ENCODE assay signal across 8 cellular contexts in genomic region chr4:40628888-40629287, GRCh38. TPM values are rescaled to one million over a fixed set of nuclear protein-coding genes. Genes with fewer than 3 reads are reported as not detected.
DNase-seq lines count a peak whose midpoint lies in the region; ATAC-seq, FAIRE-seq and TF ChIP-seq lines count a peak whose summit lies in the region.

No MANE protein-coding gene starts in this region.

- H3K36me3 Mint-ChIP-seq in T-helper 2 cell treated with Interferon-gamma antibody and Interleukin-4, amounts not matched to agents 5 μg/mL and 100 μg/mL, for 36 hours (ENCODE audit: low read depth) = peaks cover 1% of the 10 kb centered on the region

- H3K27ac ChIP-seq in foreskin keratinocyte = peak overlapping the region; percentile 60

- peaks cover 43% of the 10 kb centered on the region for H3K4me1 Mint-ChIP-seq in T-helper 2 cell treated with Interferon-gamma antibody and Interleukin-4, amounts not matched to agents 5 μg/mL and 100 μg/mL, for 36 hours (ENCODE audit: low read depth)

- no peaks in the 10 kb centered on the region for H3K27me3 ChIP-seq in foreskin keratinocyte

- DNase-seq in GM19239 (ENCODE audit: insufficient read length, low spot score) (no peak), foreskin keratinocyte (peak in 1 of 2 donors; percentile 47), skeletal muscle cell (ENCODE audit: low read depth) (no peak), AG20443 (ENCODE audit: low spot score) (no peak), COLO668 (lab: John Stamatoyannopoulos, UW; ENCODE audit: unreplicated experiment) (no peak), DMS153 treated with DMSO at 0.1 percent for 48 hours (lab: John Stamatoyannopoulos, UW; ENCODE audit: unreplicated experiment) (no peak), GM19240 (ENCODE audit: insufficient read length, low spot score) (no peak)
- DNase-seq in T-helper 2 cell treated with Interferon-gamma antibody and Interleukin-4, amounts not matched to agents 5 μg/mL and 100 μg/mL, for 36 hours (ENCODE audit: low spot score) = no peak

- peak overlapping the region; percentile 58 for H3K4me3 ChIP-seq in skeletal muscle cell (ENCODE audit: low read depth, low read length)

- H3K4me1 ChIP-seq in foreskin keratinocyte = peaks cover 22% of the 10 kb centered on the region

- ATAC-seq in foreskin keratinocyte = no peak

- peaks cover 6% of the 10 kb centered on the region for H3K27me3 Mint-ChIP-seq in T-helper 2 cell treated with Interferon-gamma antibody and Interleukin-4, amounts not matched to agents 5 μg/mL and 100 μg/mL, for 36 hours (ENCODE audit: low read depth)

- TF ChIP-seq CTCF in foreskin keratinocyte (conservative IDR thresholded peaks at IDR 0.05) = no peak

- H3K9me3 Mint-ChIP-seq in T-helper 2 cell treated with Interferon-gamma antibody and Interleukin-4, amounts not matched to agents 5 μg/mL and 100 μg/mL, for 36 hours = no peaks in the 10 kb centered on the region

- H3K27ac Mint-ChIP-seq in T-helper 2 cell treated with Interferon-gamma antibody and Interleukin-4, amounts not matched to agents 5 μg/mL and 100 μg/mL, for 36 hours = no peak overlapping the region

- peak; percentile 94 for FAIRE-seq in GM19239 (lab: Jason Lieb, UNC)

- peak overlapping the region; percentile 84 for H3K4me3 Mint-ChIP-seq in T-helper 2 cell treated with Interferon-gamma antibody and Interleukin-4, amounts not matched to agents 5 μg/mL and 100 μg/mL, for 36 hours

RNA-seq across cellular contexts. Expression of gene RBM47, which starts 0.8 kb away (rescaled TPM):
- total RNA-seq in foreskin keratinocyte = 13.9 and 14.0 TPM in 2 replicates
- 2.6 and 3.3 TPM in 2 replicates for polyA plus RNA-seq in foreskin keratinocyte
